ENCODE assay signal across 2 cellular contexts in genomic region chr9:130172858-130173461, GRCh38.
TF ChIP-seq lines count a peak whose summit lies in the region.

No MANE protein-coding gene starts in this region.

TF ChIP-seq in HEK293, 187 proteins besides CTCF, POLR2A, EP300 and RAD21 (continued from another document and continues in another):
- TF ChIP-seq ZBTB11 (tag by site-specific recombination; conservative IDR thresholded peaks at IDR 0.05; ENCODE audit: low read depth) (no peak), ZIC2 (tag by site-specific recombination; IDR thresholded peaks at IDR 0.05) (peak; percentile 68), SALL2 (tag by site-specific recombination; IDR thresholded peaks at IDR 0.05; ENCODE audit: borderline replicate concordance) (no peak), ZEB2 (tag by site-specific recombination; IDR thresholded peaks at IDR 0.05) (peak; percentile 71), ZNF16 (tag by site-specific recombination; IDR thresholded peaks at IDR 0.05; ENCODE audit: low read depth) (no peak), PRDM4 (tag by site-specific recombination; IDR thresholded peaks at IDR 0.05) (peak; percentile 30; the same call in 1 of the 2 replicates), BCL6B (tag by site-specific recombination; IDR thresholded peaks at IDR 0.05) (no peak), ZNF785 (tag by site-specific recombination; IDR thresholded peaks at IDR 0.05) (no peak), ZNF341 (tag by site-specific recombination; IDR thresholded peaks at IDR 0.05; ENCODE audit: low read depth) (peak; percentile 99), ZSCAN23 (tag by site-specific recombination; IDR thresholded peaks at IDR 0.05) (no peak), PRDM10 (tag by site-specific recombination; IDR thresholded peaks at IDR 0.05) (0 out of 2 replicates have a peak, but pooled peaks have one; percentile 11), ZNF423 (tag by site-specific recombination; IDR thresholded peaks at IDR 0.05) (no peak), KLF16 (tag by site-specific recombination; IDR thresholded peaks at IDR 0.05) (0 out of 2 replicates have a peak, but pooled peaks have one; percentile 22), ZNF488 (tag by site-specific recombination; IDR thresholded peaks at IDR 0.05) (no peak)

TF ChIP-seq in WTC11, 78 proteins besides CTCF, POLR2A, EP300 and RAD21 (continued from another document):
- TF ChIP-seq HMGXB4 (CRISPR knock-in tag; IDR thresholded peaks at IDR 0.05), result peak; percentile 70; the same call in 1 of the 2 replicates
- TF ChIP-seq SMAD3 (CRISPR knock-in tag; IDR thresholded peaks at IDR 0.05; ENCODE audit: borderline replicate concordance), result no peak
- no peak for TF ChIP-seq ZNF317 (CRISPR knock-in tag; IDR thresholded peaks at IDR 0.05; ENCODE audit: borderline replicate concordance, low read depth)
- TF ChIP-seq CBFB (CRISPR knock-in tag; IDR thresholded peaks at IDR 0.05; ENCODE audit: low read depth), result no peak
- no peak for TF ChIP-seq ELF4 (CRISPR knock-in tag; IDR thresholded peaks at IDR 0.05; ENCODE audit: low read depth)
- no peak for TF ChIP-seq RELA (CRISPR knock-in tag; IDR thresholded peaks at IDR 0.05; ENCODE audit: borderline replicate concordance)
- TF ChIP-seq PREB (CRISPR knock-in tag; IDR thresholded peaks at IDR 0.05; ENCODE audit: borderline replicate concordance), result no peak
- TF ChIP-seq STAT6 (CRISPR knock-in tag; conservative IDR thresholded peaks at IDR 0.05; ENCODE audit: low read depth), result no peak
- no peak for TF ChIP-seq SP1 (CRISPR knock-in tag; conservative IDR thresholded peaks at IDR 0.05)
- no peak for TF ChIP-seq ESRRA (CRISPR knock-in tag; IDR thresholded peaks at IDR 0.05; ENCODE audit: borderline replicate concordance)
